17 cellular contexts compared by ENCODE assay signal in genomic region chr16:17321824-17322223, GRCh38.
DNase-seq lines count a peak whose midpoint lies in the region; ATAC-seq and TF ChIP-seq lines count a peak whose summit lies in the region.
"Had no signal": no experiment of that assay in that cellular context is flagged by ENCODE, and none has a peak within 500 bp of the region (broad histone marks: within the 10 kb centered on the region; RNA-seq: fewer than 3 reads in every experiment).

No MANE protein-coding gene starts in this region.

- H3K9me3 Mint-ChIP-seq in WTC11 (peaks cover 6% of the 10 kb centered on the region; the same call in 1 of the 2 replicates), Caco-2 (ENCODE audit: unreplicated experiment) (no peaks in the 10 kb centered on the region)
- no peaks in the 10 kb centered on the region for H3K9me3 Mint-ChIP-seq in activated naive CD8-positive, alpha-beta T cell treated with anti-CD3 and anti-CD28 coated beads, Interleukin-2, amount 50 U/mL, for 24 hours

- intact Hi-C loops in Caco-2 (cut with micrococcal nuclease; ENCODE audit: unreplicated experiment): no loop called here

- DNase-seq in HL-60 (ENCODE audit: low read depth in 1 of 2, low spot score in 1 of 2) (peak; percentile 84 to 90), NOMO-1 treated with dmso at 0.1 percent for 144 hours (lab: John Stamatoyannopoulos, UW; ENCODE audit: unreplicated experiment) (peak; percentile 55), WTC11 (ENCODE audit: low spot score) (no peak), Caco-2 (no peak)
- no peak for DNase-seq in activated naive CD8-positive, alpha-beta T cell treated with anti-CD3 and anti-CD28 coated beads, Interleukin-2, amount 50 U/mL, for 24 hours
- DNase-seq: EL, NCI-H1105 treated with DMSO at 0.1 percent for 48 hours, NCI-H1694 treated with DMSO at 0.1 percent for 48 hours, NCI-H2107, NCI-H226, NCI-H526 treated with DMSO at 0.1 percent for 48 hours, PC-9 had no signal

- peak overlapping the region; percentile 75 for H3K27ac ChIP-seq in HL-60 (replicated peaks)
- H3K27ac ChIP-seq in neutrophil: peak overlapping the region; percentile 80
- H3K27ac ChIP-seq: C4-2B, KMS-11, PC-9 had no signal

- H3K4me3 Mint-ChIP-seq in WTC11 (no peak overlapping the region), Caco-2 (ENCODE audit: unreplicated experiment) (no peak overlapping the region)
- H3K4me3 Mint-ChIP-seq in activated naive CD8-positive, alpha-beta T cell treated with anti-CD3 and anti-CD28 coated beads, Interleukin-2, amount 50 U/mL, for 24 hours: no peak overlapping the region

- H3K27me3 Mint-ChIP-seq in WTC11 (ENCODE audit: low read depth): no peaks in the 10 kb centered on the region
- H3K27me3 Mint-ChIP-seq in activated naive CD8-positive, alpha-beta T cell treated with anti-CD3 and anti-CD28 coated beads, Interleukin-2, amount 50 U/mL, for 24 hours: no peaks in the 10 kb centered on the region
- no peaks in the 10 kb centered on the region for H3K27me3 Mint-ChIP-seq in Caco-2 (ENCODE audit: insufficient read depth, unreplicated experiment)

- no TSS peak for BruUV-seq in Caco-2 (replicated peaks; lab: Mats Ljungman, UMichigan)

- H3K36me3 Mint-ChIP-seq in WTC11 (peaks cover 3% of the 10 kb centered on the region), Caco-2 (ENCODE audit: insufficient read depth, unreplicated experiment) (no peaks in the 10 kb centered on the region)
- no peaks in the 10 kb centered on the region for H3K36me3 Mint-ChIP-seq in activated naive CD8-positive, alpha-beta T cell treated with anti-CD3 and anti-CD28 coated beads, Interleukin-2, amount 50 U/mL, for 24 hours (ENCODE audit: low read depth)

- CTCF ChIA-PET in WTC11 (lab: Charles Lee) (no interaction called here), Caco-2 (lab: Charles Lee) (no interaction called here)

- H3K4me1 Mint-ChIP-seq in WTC11 (peaks cover 35% of the 10 kb centered on the region), Caco-2 (ENCODE audit: low read depth, unreplicated experiment) (peaks cover 13% of the 10 kb centered on the region)
- peaks cover 22% of the 10 kb centered on the region for H3K4me1 Mint-ChIP-seq in activated naive CD8-positive, alpha-beta T cell treated with anti-CD3 and anti-CD28 coated beads, Interleukin-2, amount 50 U/mL, for 24 hours

- no peak overlapping the region for H3K4me3 ChIP-seq in HL-60 (replicated peaks; ENCODE audit: insufficient read depth, low read length)
- no peak overlapping the region for H3K4me3 ChIP-seq in neutrophil (ENCODE audit: low read depth in 1 of 2, low read length in 1 of 2)
- no peak overlapping the region for H3K4me3 ChIP-seq in Caco-2 (ENCODE audit: low read depth, low read length)
- H3K4me3 ChIP-seq: PC-9 had no signal

- ATAC-seq in WTC11: no peak
- no peak for ATAC-seq in SK-N-SH treated with all-trans-retinoic acid at 6 μM for 48 hours
- no peak for ATAC-seq in activated naive CD8-positive, alpha-beta T cell treated with anti-CD3 and anti-CD28 coated beads, Interleukin-2, amount 50 U/mL, for 24 hours
- no peak for ATAC-seq in HG03196 (IDR thresholded peaks at IDR 0.05; ENCODE audit: unreplicated experiment)

- H3K9me3 ChIP-seq in neutrophil (no peaks in the 10 kb centered on the region), Caco-2 (no peaks in the 10 kb centered on the region)

- no peaks in the 10 kb centered on the region for H3K36me3 ChIP-seq in neutrophil
- H3K36me3 ChIP-seq in Caco-2 (ENCODE audit: control insufficient read depth, insufficient read depth, low read length): no peaks in the 10 kb centered on the region

- H3K27ac Mint-ChIP-seq in WTC11: 0 out of 2 replicates have a peak overlapping the region, but pooled peaks have one; percentile 34
- no peak overlapping the region for H3K27ac Mint-ChIP-seq in activated naive CD8-positive, alpha-beta T cell treated with anti-CD3 and anti-CD28 coated beads, Interleukin-2, amount 50 U/mL, for 24 hours
- no peak overlapping the region for H3K27ac Mint-ChIP-seq in Caco-2 (ENCODE audit: unreplicated experiment)

- no peak for TF ChIP-seq CTCF in HL-60 (IDR thresholded peaks at IDR 0.05; ENCODE audit: insufficient read depth, low read length)
- no peak for TF ChIP-seq CTCF in WTC11 (IDR thresholded peaks at IDR 0.05)
- no peak for TF ChIP-seq CTCF in neutrophil (IDR thresholded peaks at IDR 0.05)
- no peak for TF ChIP-seq CTCF in Caco-2 (IDR thresholded peaks at IDR 0.05; ENCODE audit: insufficient read depth in 1 of 2, low read depth in 1 of 2, low read length in 1 of 2, severe bottlenecking in 1 of 2, unreplicated experiment in 1 of 2)

- H3K27me3 ChIP-seq in HL-60 (ENCODE audit: insufficient read depth, poor library complexity, severe bottlenecking) (no peaks in the 10 kb centered on the region), neutrophil (no peaks in the 10 kb centered on the region), Caco-2 (replicated peaks; ENCODE audit: control insufficient read depth, insufficient read depth, low read length) (no peaks in the 10 kb centered on the region)

- H3K4me1 ChIP-seq in neutrophil (ENCODE audit: control insufficient read depth in 1 of 2, insufficient read depth in 1 of 2, low read depth in 1 of 2, low read length in 1 of 2) (peaks cover 63 to 66% of the 10 kb centered on the region in 2 experiments), Caco-2 (no peaks in the 10 kb centered on the region)

- POLR2A ChIA-PET in WTC11 (lab: Charles Lee): no interaction called here
- POLR2A ChIA-PET in Caco-2 (lab: Charles Lee): no interaction called here

TF ChIP-seq in WTC11, 78 proteins besides CTCF, POLR2A, EP300 and RAD21 (continues in another document):
- TF ChIP-seq TP53 (CRISPR knock-in tag; IDR thresholded peaks at IDR 0.05) (no peak), RELA (CRISPR knock-in tag; IDR thresholded peaks at IDR 0.05; ENCODE audit: borderline replicate concordance) (no peak), ELF4 (CRISPR knock-in tag; IDR thresholded peaks at IDR 0.05; ENCODE audit: low read depth) (no peak)
- TF ChIP-seq, protein P1, sequence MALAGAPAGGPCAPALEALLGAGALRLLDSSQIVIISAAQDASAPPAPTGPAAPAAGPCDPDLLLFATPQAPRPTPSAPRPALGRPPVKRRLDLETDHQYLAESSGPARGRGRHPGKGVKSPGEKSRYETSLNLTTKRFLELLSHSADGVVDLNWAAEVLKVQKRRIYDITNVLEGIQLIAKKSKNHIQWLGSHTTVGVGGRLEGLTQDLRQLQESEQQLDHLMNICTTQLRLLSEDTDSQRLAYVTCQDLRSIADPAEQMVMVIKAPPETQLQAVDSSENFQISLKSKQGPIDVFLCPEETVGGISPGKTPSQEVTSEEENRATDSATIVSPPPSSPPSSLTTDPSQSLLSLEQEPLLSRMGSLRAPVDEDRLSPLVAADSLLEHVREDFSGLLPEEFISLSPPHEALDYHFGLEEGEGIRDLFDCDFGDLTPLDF (CRISPR knock-in tag; IDR thresholded peaks at IDR 0.05): no peak

TF ChIP-seq in SK-N-SH treated with all-trans-retinoic acid at 6 μM for 48 hours, 23 proteins besides CTCF, POLR2A, EP300 and RAD21:
- no peak for TF ChIP-seq ZC3H10 (CRISPR knock-in tag; IDR thresholded peaks at IDR 0.05)
- TF ChIP-seq TOX (CRISPR knock-in tag; IDR thresholded peaks at IDR 0.05; ENCODE audit: borderline replicate concordance): no peak
- TF ChIP-seq ISL1 (CRISPR knock-in tag; IDR thresholded peaks at IDR 0.05): no peak
- no peak for TF ChIP-seq CREB5 (CRISPR knock-in tag; IDR thresholded peaks at IDR 0.05; ENCODE audit: low read depth)
- TF ChIP-seq GLIS3 (CRISPR knock-in tag; IDR thresholded peaks at IDR 0.05): no peak
- no peak for TF ChIP-seq ZNF8 (CRISPR knock-in tag; IDR thresholded peaks at IDR 0.05)
- no peak for TF ChIP-seq ZFP3 (CRISPR knock-in tag; IDR thresholded peaks at IDR 0.05)
- no peak for TF ChIP-seq ESRRG (CRISPR knock-in tag; IDR thresholded peaks at IDR 0.05)
- TF ChIP-seq, protein P2, sequence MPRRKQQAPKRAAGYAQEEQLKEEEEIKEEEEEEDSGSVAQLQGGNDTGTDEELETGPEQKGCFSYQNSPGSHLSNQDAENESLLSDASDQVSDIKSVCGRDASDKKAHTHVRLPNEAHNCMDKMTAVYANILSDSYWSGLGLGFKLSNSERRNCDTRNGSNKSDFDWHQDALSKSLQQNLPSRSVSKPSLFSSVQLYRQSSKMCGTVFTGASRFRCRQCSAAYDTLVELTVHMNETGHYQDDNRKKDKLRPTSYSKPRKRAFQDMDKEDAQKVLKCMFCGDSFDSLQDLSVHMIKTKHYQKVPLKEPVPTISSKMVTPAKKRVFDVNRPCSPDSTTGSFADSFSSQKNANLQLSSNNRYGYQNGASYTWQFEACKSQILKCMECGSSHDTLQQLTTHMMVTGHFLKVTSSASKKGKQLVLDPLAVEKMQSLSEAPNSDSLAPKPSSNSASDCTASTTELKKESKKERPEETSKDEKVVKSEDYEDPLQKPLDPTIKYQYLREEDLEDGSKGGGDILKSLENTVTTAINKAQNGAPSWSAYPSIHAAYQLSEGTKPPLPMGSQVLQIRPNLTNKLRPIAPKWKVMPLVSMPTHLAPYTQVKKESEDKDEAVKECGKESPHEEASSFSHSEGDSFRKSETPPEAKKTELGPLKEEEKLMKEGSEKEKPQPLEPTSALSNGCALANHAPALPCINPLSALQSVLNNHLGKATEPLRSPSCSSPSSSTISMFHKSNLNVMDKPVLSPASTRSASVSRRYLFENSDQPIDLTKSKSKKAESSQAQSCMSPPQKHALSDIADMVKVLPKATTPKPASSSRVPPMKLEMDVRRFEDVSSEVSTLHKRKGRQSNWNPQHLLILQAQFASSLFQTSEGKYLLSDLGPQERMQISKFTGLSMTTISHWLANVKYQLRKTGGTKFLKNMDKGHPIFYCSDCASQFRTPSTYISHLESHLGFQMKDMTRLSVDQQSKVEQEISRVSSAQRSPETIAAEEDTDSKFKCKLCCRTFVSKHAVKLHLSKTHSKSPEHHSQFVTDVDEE (CRISPR knock-in tag; IDR thresholded peaks at IDR 0.05): no peak
- TF ChIP-seq OSR1 (CRISPR knock-in tag; IDR thresholded peaks at IDR 0.05): no peak
- TF ChIP-seq BACH2 (CRISPR knock-in tag; IDR thresholded peaks at IDR 0.05; ENCODE audit: borderline replicate concordance): no peak
- TF ChIP-seq ZNF70 (CRISPR knock-in tag; IDR thresholded peaks at IDR 0.05): no peak

Comparison
In these comparisons a context has a peak if more than half of its experiments do, and no peak if none do; other contexts are left out.
1. DNase-seq: peak in HL-60 (2 of 2) and NOMO-1 treated with dmso at 0.1 percent for 144 hours (single experiment); none in WTC11 (single experiment), activated naive CD8-positive, alpha-beta T cell treated with anti-CD3 and anti-CD28 coated beads, Interleukin-2, amount 50 U/mL, for 24 hours (single experiment) and Caco-2 (0 of 2).